In the genomic region with DNA sequence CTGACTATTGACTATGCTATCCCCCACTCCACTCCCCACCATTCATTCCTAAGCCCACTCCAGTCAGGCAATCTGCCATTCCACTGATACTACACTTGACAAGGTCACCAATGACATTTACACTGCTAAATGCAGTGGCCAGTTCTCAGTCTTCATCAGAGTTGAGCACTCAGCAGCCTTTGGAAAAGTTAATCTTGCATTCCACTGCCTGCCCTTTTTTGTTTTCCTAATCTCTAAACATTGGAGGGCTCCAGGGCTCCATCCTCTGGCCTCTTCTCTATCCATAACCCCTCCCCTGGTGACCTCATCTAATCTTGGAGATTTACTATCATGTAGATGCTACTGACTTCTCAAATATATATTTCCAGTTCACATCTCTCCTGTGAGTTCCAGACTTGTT, we compare ENCODE assay signal across 19 cellular contexts.
A peak's percentile ranks its signal among the peaks of the same experiment; 100 is the strongest.
DNase-seq lines count a peak whose midpoint lies in the region; ATAC-seq, FAIRE-seq and TF ChIP-seq lines count a peak whose summit lies in the region.
"Had no signal": no experiment of that assay in that cellular context is flagged by ENCODE, and none has a peak within 500 bp of the region (broad histone marks: within the 10 kb centered on the region; RNA-seq: fewer than 3 reads in every experiment).

No MANE protein-coding gene starts in this region.

- no peaks in the 10 kb centered on the region for H3K36me3 ChIP-seq in right lobe of liver
- H3K36me3 ChIP-seq in HepG2 (replicated peaks in 1 of 2; ENCODE audit: control insufficient read depth in 1 of 2, insufficient read depth in 2 of 2, low read length in 2 of 2) = no peaks in the 10 kb centered on the region
- no peaks in the 10 kb centered on the region for H3K36me3 ChIP-seq in neural progenitor cell
- H3K36me3 ChIP-seq: Peyer's patch had no signal

- no peak for FAIRE-seq in HepG2 (lab: Jason Lieb, UNC)

- H3K4me3 ChIP-seq in right lobe of liver (no peak overlapping the region), HepG2 (replicated peaks in 1 of 3; ENCODE audit: insufficient read depth in 1 of 3, low read depth in 2 of 3, low read length in 3 of 3) (no peak overlapping the region), neural progenitor cell (no peak overlapping the region)
- H3K4me3 ChIP-seq: Peyer's patch had no signal

- H3K4me1 ChIP-seq in right lobe of liver = no peaks in the 10 kb centered on the region
- H3K4me1 ChIP-seq in HepG2 (ENCODE audit: insufficient read depth, low read length) = no peaks in the 10 kb centered on the region
- H3K4me1 ChIP-seq in neural progenitor cell = peaks cover 27% of the 10 kb centered on the region
- H3K4me1 ChIP-seq: Peyer's patch had no signal

- no peak for TF ChIP-seq RAD21 in HepG2 (CRISPR knock-in tag; IDR thresholded peaks at IDR 0.05)

- DNase-seq in right lobe of liver = no peak
- no peak for DNase-seq in HepG2 (ENCODE audit: low spot score)
- DNase-seq in WTC11 (ENCODE audit: low spot score) = no peak
- DNase-seq in left cardiac atrium = no peak
- DNase-seq in neural progenitor cell (ENCODE audit: low spot score) = peak; percentile 72
- no peak for DNase-seq in NCI-H1105 treated with DMSO at 0.1 percent for 48 hours (lab: John Stamatoyannopoulos, UW)
- DNase-seq in effector memory CD8-positive, alpha-beta T cell = no peak
- DNase-seq in DMS153 treated with DMSO at 0.1 percent for 48 hours (lab: John Stamatoyannopoulos, UW; ENCODE audit: unreplicated experiment) = no peak
- DNase-seq: COR-L47, DMS153, NCI-H1048, NCI-H146, NCI-H2081, NCI-H510A treated with DMSO at 0.1 percent for 48 hours, Peyer's patch, SHP77 had no signal

- TF ChIP-seq EP300 in HepG2 (IDR thresholded peaks at IDR 0.05; ENCODE audit: low read depth in 2 of 2, low read length in 2 of 2) = no peak
- TF ChIP-seq EP300 in HepG2 (CRISPR knock-in tag; IDR thresholded peaks at IDR 0.05; ENCODE audit: borderline replicate concordance) = no peak

- H3K4me1 Mint-ChIP-seq in WTC11 (peaks cover 6% of the 10 kb centered on the region), neural progenitor cell (peaks cover 29% of the 10 kb centered on the region)
- no peaks in the 10 kb centered on the region for H3K4me1 Mint-ChIP-seq in effector memory CD8-positive, alpha-beta T cell (ENCODE audit: low read depth in 2 of 2)

- no peaks in the 10 kb centered on the region for H3K27me3 ChIP-seq in right lobe of liver
- no peaks in the 10 kb centered on the region for H3K27me3 ChIP-seq in HepG2 (ENCODE audit: control insufficient read depth in 1 of 2, insufficient read depth in 2 of 2, low read length in 2 of 2)
- no peaks in the 10 kb centered on the region for H3K27me3 ChIP-seq in neural progenitor cell
- H3K27me3 ChIP-seq: Peyer's patch had no signal

- H3K36me3 Mint-ChIP-seq in WTC11 (no peaks in the 10 kb centered on the region), neural progenitor cell (no peaks in the 10 kb centered on the region)
- no peaks in the 10 kb centered on the region for H3K36me3 Mint-ChIP-seq in effector memory CD8-positive, alpha-beta T cell (ENCODE audit: insufficient read depth)

- intact Hi-C loops in right lobe of liver (cut with DNase I) (no loop called here), HepG2 (cut with micrococcal nuclease; ENCODE audit: unreplicated experiment) (no loop called here), left cardiac atrium (cut with DNase I) (no loop called here)

- H3K9me3 Mint-ChIP-seq in WTC11 = no peaks in the 10 kb centered on the region
- peaks cover 4% of the 10 kb centered on the region for H3K9me3 Mint-ChIP-seq in neural progenitor cell
- no peaks in the 10 kb centered on the region for H3K9me3 Mint-ChIP-seq in effector memory CD8-positive, alpha-beta T cell

- H3K4me3 Mint-ChIP-seq in WTC11 (no peak overlapping the region), neural progenitor cell (no peak overlapping the region)
- no peak overlapping the region for H3K4me3 Mint-ChIP-seq in effector memory CD8-positive, alpha-beta T cell

- TF ChIP-seq CTCF in right lobe of liver (IDR thresholded peaks at IDR 0.05) (no peak), HepG2 (CRISPR knock-in tag; IDR thresholded peaks at IDR 0.05) (no peak), WTC11 (IDR thresholded peaks at IDR 0.05) (no peak), neural progenitor cell (IDR thresholded peaks at IDR 0.05) (no peak)

- H3K9ac ChIP-seq in HepG2 (ENCODE audit: insufficient read depth, low read depth, low read length) (no peak overlapping the region), neural progenitor cell (no peak overlapping the region)
- H3K9ac ChIP-seq: KMS-11 had no signal

- ATAC-seq in right lobe of liver (peak in 3 of 4 donors; percentile 23 to 30 (median 25)), HepG2 (no peak), WTC11 (peak; percentile 79), left cardiac atrium (peak; percentile 45 to 67)
- ATAC-seq in effector memory CD8-positive, alpha-beta T cell (replicated peaks) = no peak
- ATAC-seq: SK-N-SH treated with all-trans-retinoic acid at 6 μM for 48 hours had no signal

- H4K20me1 ChIP-seq in HepG2 (ENCODE audit: insufficient read depth, low read length) (no peaks in the 10 kb centered on the region), neural progenitor cell (ENCODE audit: low read depth) (no peaks in the 10 kb centered on the region)

- no peaks in the 10 kb centered on the region for H3F3A ChIP-seq in neural progenitor cell (ENCODE audit: low read depth)

- H2AFZ ChIP-seq in HepG2 (ENCODE audit: low read length) (no peak overlapping the region), neural progenitor cell (replicated peaks) (no peak overlapping the region)

- CTCF ChIA-PET in HepG2 (lab: Yijun Ruan, JAX; ENCODE audit: low intra/inter-chr PET ratio, low total read pairs) = no interaction called here
- CTCF ChIA-PET in WTC11 (lab: Charles Lee) = no interaction called here

- POLR2A ChIA-PET in HepG2 (lab: Yijun Ruan, JAX) = no interaction called here
- POLR2A ChIA-PET in WTC11 (lab: Charles Lee) = no interaction called here

- H3K27ac ChIP-seq in right lobe of liver = no peak overlapping the region
- H3K27ac ChIP-seq in HepG2 (ENCODE audit: extremely low read length, insufficient read depth, low read length) = no peak overlapping the region
- no peak overlapping the region for H3K27ac ChIP-seq in neural progenitor cell
- H3K27ac ChIP-seq: C4-2B, KMS-11, Peyer's patch had no signal

- H3K9me3 ChIP-seq in right lobe of liver (no peaks in the 10 kb centered on the region), HepG2 (ENCODE audit: low read length) (no peaks in the 10 kb centered on the region), neural progenitor cell (ENCODE audit: low read depth) (no peaks in the 10 kb centered on the region)
- H3K9me3 ChIP-seq: Peyer's patch had no signal

- no TSS peak for BruUV-seq in HepG2 (replicated peaks; lab: Mats Ljungman, UMichigan)

- no peak overlapping the region for H3K4me2 ChIP-seq in HepG2 (ENCODE audit: low read depth, low read length)
- peak overlapping the region; percentile 27 for H3K4me2 ChIP-seq in neural progenitor cell
- H3K4me2 ChIP-seq: KMS-11 had no signal

- TF ChIP-seq POLR2A in right lobe of liver (IDR thresholded peaks at IDR 0.05) (no peak), HepG2 (IDR thresholded peaks at IDR 0.05; ENCODE audit: insufficient read depth in 1 of 2, low read depth in 2 of 2, low read length in 2 of 2) (no peak)

- in situ Hi-C loops in HepG2 (cut with HindIII; ENCODE audit: extremely low pct_ligation_motif_present, low pct_unique_long_range_greater_than_20kb) = no loop called here

- no peaks in the 10 kb centered on the region for H3K27me3 Mint-ChIP-seq in WTC11 (ENCODE audit: low read depth)
- H3K27me3 Mint-ChIP-seq in neural progenitor cell (ENCODE audit: insufficient read depth, low read depth) = no peaks in the 10 kb centered on the region
- H3K27me3 Mint-ChIP-seq in effector memory CD8-positive, alpha-beta T cell = no peaks in the 10 kb centered on the region

- H3K27ac Mint-ChIP-seq in WTC11 = no peak overlapping the region
- peak overlapping the region; percentile 19 for H3K27ac Mint-ChIP-seq in neural progenitor cell
- no peak overlapping the region for H3K27ac Mint-ChIP-seq in effector memory CD8-positive, alpha-beta T cell

- H3K79me2 ChIP-seq in HepG2 (ENCODE audit: insufficient read depth, low read length) (no peaks in the 10 kb centered on the region), neural progenitor cell (ENCODE audit: low read depth) (no peaks in the 10 kb centered on the region)

TF ChIP-seq in HepG2, 621 proteins besides CTCF, POLR2A, EP300 and RAD21:
- no peak for TF ChIP-seq RXRB (CRISPR knock-in tag; IDR thresholded peaks at IDR 0.05; ENCODE audit: borderline replicate concordance)
- TF ChIP-seq TEAD3 (CRISPR knock-in tag; optimal IDR thresholded peaks at IDR 0.05; ENCODE audit: borderline replicate concordance) = no peak
- no peak for TF ChIP-seq NPAS2 (CRISPR knock-in tag; IDR thresholded peaks at IDR 0.05; ENCODE audit: borderline replicate concordance)
- TF ChIP-seq SRSF1 (optimal IDR thresholded peaks at IDR 0.05; ENCODE audit: low read depth, low read length) = no peak
- no peak for TF ChIP-seq ZSCAN12 (CRISPR knock-in tag; IDR thresholded peaks at IDR 0.05)

TF ChIP-seq in WTC11, 78 proteins besides CTCF, POLR2A, EP300 and RAD21:
- TF ChIP-seq NFE2L1 (CRISPR knock-in tag; IDR thresholded peaks at IDR 0.05) = no peak
- TF ChIP-seq, protein P1, sequence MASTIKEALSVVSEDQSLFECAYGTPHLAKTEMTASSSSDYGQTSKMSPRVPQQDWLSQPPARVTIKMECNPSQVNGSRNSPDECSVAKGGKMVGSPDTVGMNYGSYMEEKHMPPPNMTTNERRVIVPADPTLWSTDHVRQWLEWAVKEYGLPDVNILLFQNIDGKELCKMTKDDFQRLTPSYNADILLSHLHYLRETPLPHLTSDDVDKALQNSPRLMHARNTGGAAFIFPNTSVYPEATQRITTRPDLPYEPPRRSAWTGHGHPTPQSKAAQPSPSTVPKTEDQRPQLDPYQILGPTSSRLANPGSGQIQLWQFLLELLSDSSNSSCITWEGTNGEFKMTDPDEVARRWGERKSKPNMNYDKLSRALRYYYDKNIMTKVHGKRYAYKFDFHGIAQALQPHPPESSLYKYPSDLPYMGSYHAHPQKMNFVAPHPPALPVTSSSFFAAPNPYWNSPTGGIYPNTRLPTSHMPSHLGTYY (CRISPR knock-in tag; IDR thresholded peaks at IDR 0.05) = no peak

Comparison
In these comparisons a context has a peak if more than half of its experiments do, and no peak if none do; other contexts are left out.
1. ATAC-seq: peak in right lobe of liver (3 of 4), WTC11 (single experiment) and left cardiac atrium (2 of 2); none in HepG2 (single experiment) and effector memory CD8-positive, alpha-beta T cell (single experiment).